In the genomic region with DNA sequence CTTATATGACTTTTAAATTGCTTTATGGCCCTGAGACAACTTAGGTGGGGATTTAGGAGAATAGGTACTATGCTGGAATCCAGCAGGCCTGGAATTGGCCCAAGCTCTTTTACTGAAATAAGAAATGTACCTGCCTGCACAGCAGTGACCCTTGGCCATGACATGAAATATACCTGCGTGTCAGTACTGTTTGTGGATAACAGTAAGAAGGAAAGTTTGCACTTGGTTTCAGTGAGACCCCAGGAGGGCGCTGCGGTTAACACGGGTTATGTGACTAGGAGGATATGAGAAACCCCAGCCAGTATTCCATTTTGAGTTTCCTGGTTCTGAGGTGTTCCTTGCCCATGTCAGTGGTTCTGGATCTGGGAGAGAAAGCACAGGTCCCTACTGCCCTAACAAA, we compare ENCODE assay signal across 10 cellular contexts.
A peak's percentile ranks its signal among the peaks of the same experiment; 100 is the strongest.
DNase-seq lines count a peak whose midpoint lies in the region; ATAC-seq lines count a peak whose summit lies in the region.
"Had no signal": no experiment of that assay in that cellular context is flagged by ENCODE, and none has a peak within 500 bp of the region (broad histone marks: within the 10 kb centered on the region; RNA-seq: fewer than 3 reads in every experiment).

No MANE protein-coding gene starts in this region.

- H3K4me1 ChIP-seq in HAP-1: peaks cover 42% of the 10 kb centered on the region

- DNase-seq in activated effector memory CD4-positive, alpha-beta T cell treated with anti-CD3 and anti-CD28 coated beads, Interleukin-2, amount 50 U/mL, for 16 hours: peak; percentile 72
- no peak for DNase-seq in activated effector memory CD4-positive, alpha-beta T cell treated with Interleukin-2 at 50 U/mL for 16 hours
- DNase-seq in GOT3 (lab: John Stamatoyannopoulos, UW) (no peak), HAP-1 (ENCODE audit: low spot score in 2 of 2) (no peak), Kasumi-1 (lab: John Stamatoyannopoulos, UW) (no peak)
- DNase-seq: lower lobe of right lung had no signal

- H3K9me3 ChIP-seq in HAP-1: no peaks in the 10 kb centered on the region
- H3K9me3 ChIP-seq: lower lobe of right lung, SJSA1 had no signal

- peak; percentile 55 for ATAC-seq in HG03066 (IDR thresholded peaks at IDR 0.05; ENCODE audit: low read depth, unreplicated experiment)
- ATAC-seq in stimulated activated memory B cell treated with anti-CD40 and anti-IgM and Interleukin-4, amounts not matched to agents 10 μg/mL and 1 μg/mL and 100 μg/mL, for 72 hours: peak; percentile 67
- ATAC-seq: lower lobe of right lung had no signal

- no peaks in the 10 kb centered on the region for H3K9me3 Mint-ChIP-seq in activated naive CD4-positive, alpha-beta T cell treated with anti-CD3 and anti-CD28 coated beads, Interleukin-2, amount 50 U/mL, for 24 hours
- H3K9me3 Mint-ChIP-seq in stimulated activated memory B cell treated with anti-CD40 and anti-IgM and Interleukin-4, amounts not matched to agents 10 μg/mL and 1 μg/mL and 100 μg/mL, for 72 hours: no peaks in the 10 kb centered on the region

- in situ Hi-C loops in HAP-1 (cut with MboI; ENCODE audit: low sequenced_read_pairs): no loop called here

- peaks cover 84% of the 10 kb centered on the region for H3K4me1 Mint-ChIP-seq in activated naive CD4-positive, alpha-beta T cell treated with anti-CD3 and anti-CD28 coated beads, Interleukin-2, amount 50 U/mL, for 24 hours
- H3K4me1 Mint-ChIP-seq in stimulated activated memory B cell treated with anti-CD40 and anti-IgM and Interleukin-4, amounts not matched to agents 10 μg/mL and 1 μg/mL and 100 μg/mL, for 72 hours: peaks cover 68% of the 10 kb centered on the region

- H3K27me3 Mint-ChIP-seq in activated naive CD4-positive, alpha-beta T cell treated with anti-CD3 and anti-CD28 coated beads, Interleukin-2, amount 50 U/mL, for 24 hours: no peaks in the 10 kb centered on the region
- H3K27me3 Mint-ChIP-seq in stimulated activated memory B cell treated with anti-CD40 and anti-IgM and Interleukin-4, amounts not matched to agents 10 μg/mL and 1 μg/mL and 100 μg/mL, for 72 hours: no peaks in the 10 kb centered on the region

- peak overlapping the region; percentile 98 for H3K27ac Mint-ChIP-seq in activated naive CD4-positive, alpha-beta T cell treated with anti-CD3 and anti-CD28 coated beads, Interleukin-2, amount 50 U/mL, for 24 hours
- peak overlapping the region; percentile 74 for H3K27ac Mint-ChIP-seq in stimulated activated memory B cell treated with anti-CD40 and anti-IgM and Interleukin-4, amounts not matched to agents 10 μg/mL and 1 μg/mL and 100 μg/mL, for 72 hours

- H3K36me3 ChIP-seq in HAP-1 (replicated peaks): no peaks in the 10 kb centered on the region
- H3K36me3 ChIP-seq: lower lobe of right lung had no signal

- no peaks in the 10 kb centered on the region for H3K36me3 Mint-ChIP-seq in activated naive CD4-positive, alpha-beta T cell treated with anti-CD3 and anti-CD28 coated beads, Interleukin-2, amount 50 U/mL, for 24 hours
- H3K36me3 Mint-ChIP-seq in stimulated activated memory B cell treated with anti-CD40 and anti-IgM and Interleukin-4, amounts not matched to agents 10 μg/mL and 1 μg/mL and 100 μg/mL, for 72 hours: no peaks in the 10 kb centered on the region

- no peaks in the 10 kb centered on the region for H3K27me3 ChIP-seq in HAP-1 (ENCODE audit: low read depth)
- H3K27me3 ChIP-seq: SJSA1 had no signal

- no peak overlapping the region for H3K4me3 ChIP-seq in HAP-1
- H3K4me3 ChIP-seq: lower lobe of right lung, SJSA1 had no signal

- peak overlapping the region; percentile 81 for H3K4me3 Mint-ChIP-seq in activated naive CD4-positive, alpha-beta T cell treated with anti-CD3 and anti-CD28 coated beads, Interleukin-2, amount 50 U/mL, for 24 hours
- no peak overlapping the region for H3K4me3 Mint-ChIP-seq in stimulated activated memory B cell treated with anti-CD40 and anti-IgM and Interleukin-4, amounts not matched to agents 10 μg/mL and 1 μg/mL and 100 μg/mL, for 72 hours
